In the genomic region with DNA sequence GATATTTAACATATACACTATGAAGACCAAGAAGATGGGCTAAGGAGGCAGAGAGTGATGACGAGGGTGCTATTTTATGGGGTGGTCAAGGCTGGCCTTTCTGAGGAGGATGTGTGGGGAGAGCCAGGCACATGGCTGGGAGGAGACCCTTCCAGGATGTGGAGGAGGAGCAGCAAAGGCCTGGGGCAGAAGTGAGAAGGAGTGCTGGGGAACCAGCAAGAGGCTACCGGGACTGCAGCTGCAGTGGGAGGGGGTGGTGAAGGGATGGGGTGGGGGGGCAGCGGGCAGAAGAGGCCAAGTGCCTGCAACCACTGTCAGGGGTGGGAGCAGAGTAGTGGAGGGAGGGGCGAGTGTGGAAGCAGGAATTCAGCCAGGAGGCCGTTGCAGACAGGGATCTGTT, we compare ENCODE assay signal across 1 cellular context.
TF ChIP-seq lines count a peak whose summit lies in the region.

No MANE protein-coding gene starts in this region.

TF ChIP-seq in SK-N-SH treated with all-trans-retinoic acid at 6 μM for 48 hours, 23 proteins besides CTCF, POLR2A, EP300 and RAD21 (continued from another document):
- no peak for TF ChIP-seq TCF4 (CRISPR knock-in tag; IDR thresholded peaks at IDR 0.05; ENCODE audit: borderline replicate concordance)
